ENCODE assay signal across 13 cellular contexts in genomic region chr10:118282670-118283069, GRCh38. TPM values are rescaled to one million over a fixed set of nuclear protein-coding genes. Genes with fewer than 3 reads are reported as not detected.
A peak's percentile ranks its signal among the peaks of the same experiment; 100 is the strongest.
DNase-seq lines count a peak whose midpoint lies in the region; ATAC-seq, FAIRE-seq and TF ChIP-seq lines count a peak whose summit lies in the region.
"Had no signal": no experiment of that assay in that cellular context is flagged by ENCODE, and none has a peak within 500 bp of the region (broad histone marks: within the 10 kb centered on the region; RNA-seq: fewer than 3 reads in every experiment).

No MANE protein-coding gene starts in this region.

- CTCF ChIA-PET in IMR-90 (lab: Yijun Ruan, JAX) (no interaction called here), H1 (lab: Charles Lee; ENCODE audit: partially characterized antibody) (no interaction called here)

- ATAC-seq in IMR-90 (ENCODE audit: low read depth), result no peak
- ATAC-seq: A549 had no signal

- POLR2A ChIA-PET in IMR-90 (lab: Charles Lee; ENCODE audit: unreplicated experiment) (no interaction called here), H1 (lab: Charles Lee; ENCODE audit: partially characterized antibody) (no interaction called here)

- H3K4ac ChIP-seq in IMR-90 (ENCODE audit: low read depth, low read length) (no peak overlapping the region), H1 (replicated peaks; ENCODE audit: insufficient read length, low read depth, low read length) (no peak overlapping the region)

- no peak overlapping the region for H3K23ac ChIP-seq in IMR-90 (ENCODE audit: low read depth, low read length)
- H3K23ac ChIP-seq in H1 (ENCODE audit: insufficient read length), result no peak overlapping the region

- H3K27ac Mint-ChIP-seq in progenitor cell of endocrine pancreas, result no peak overlapping the region
- H3K27ac Mint-ChIP-seq: CD4-positive, alpha-beta memory T cell had no signal

- no peak overlapping the region for H2BK120ac ChIP-seq in IMR-90 (ENCODE audit: low read depth, low read length)
- no peak overlapping the region for H2BK120ac ChIP-seq in H1 (replicated peaks; ENCODE audit: low read depth, low read length)

- H3K9me3 ChIP-seq in IMR-90 (ENCODE audit: control insufficient read depth, insufficient read depth, low read length), result no peaks in the 10 kb centered on the region; the same call in 1 of the 2 replicates
- peaks cover 0 to 6% of the 10 kb centered on the region in 2 experiments; a peak in 2 of 4 replicates for H3K9me3 ChIP-seq in H1 (ENCODE audit: insufficient read depth in 2 of 2, low read depth in 1 of 2, low read length in 1 of 2)
- H3K9me3 ChIP-seq in esophagus squamous epithelium, result peaks cover 0 to 6% (median 6%) of the 10 kb centered on the region in 3 donors
- H3K9me3 ChIP-seq: BE2C had no signal

- no peaks in the 10 kb centered on the region for H3K9me3 Mint-ChIP-seq in progenitor cell of endocrine pancreas (ENCODE audit: low read depth)

- H2AFZ ChIP-seq in IMR-90 (replicated peaks; ENCODE audit: low read length, poor library complexity) (no peak overlapping the region), H1 (ENCODE audit: low read length) (no peak overlapping the region)

- H3K18ac ChIP-seq in IMR-90 (ENCODE audit: low read depth, low read length) (no peak overlapping the region), H1 (ENCODE audit: extremely low read depth, low read length) (no peak overlapping the region)

- intact Hi-C loops in IMR-90 (cut with micrococcal nuclease), result no loop called here
- intact Hi-C loops in esophagus squamous epithelium (cut with DNase I), result no loop called here

- H3K27me3 ChIP-seq in IMR-90 (ENCODE audit: control insufficient read depth, insufficient read depth, low read length) (no peaks in the 10 kb centered on the region; the same call in 1 of the 2 replicates), H1 (replicated peaks in 1 of 4; ENCODE audit: control insufficient read depth in 3 of 4, extremely low read depth in 1 of 4, insufficient read depth in 3 of 4, low read length in 3 of 4) (no peaks in the 10 kb centered on the region; a peak in 1 of 7 replicates), esophagus squamous epithelium (peaks cover 0 to 35% (median 0%) of the 10 kb centered on the region in 4 donors)
- H3K27me3 ChIP-seq: BE2C had no signal

- H4K5ac ChIP-seq in IMR-90 (ENCODE audit: low read depth, low read length), result no peak overlapping the region
- no peak overlapping the region for H4K5ac ChIP-seq in H1 (ENCODE audit: insufficient read length, low read depth, low read length)

- FAIRE-seq in GM19239 (lab: Jason Lieb, UNC) (peak; percentile 68), H1 (lab: Jason Lieb, UNC) (no peak), urothelium cell line (lab: Jason Lieb, UNC) (peak; percentile 100)
- FAIRE-seq: A549, H54 had no signal

- TF ChIP-seq POLR2A in IMR-90 (IDR thresholded peaks at IDR 0.05; ENCODE audit: low read depth, low read length) (no peak), H1 (IDR thresholded peaks at IDR 0.05; ENCODE audit: control extremely low read depth in 1 of 2, low read depth in 2 of 2, low read length in 2 of 2) (no peak), esophagus squamous epithelium (IDR thresholded peaks at IDR 0.05) (no peak)

- peaks cover 19% of the 10 kb centered on the region for H3K27me3 Mint-ChIP-seq in progenitor cell of endocrine pancreas

- no peak for TF ChIP-seq CTCF in IMR-90 (conservative IDR thresholded peaks at IDR 0.05; ENCODE audit: low read depth, low read length)
- no peak for TF ChIP-seq CTCF in H1 (IDR thresholded peaks at IDR 0.05; ENCODE audit: control extremely low read depth in 1 of 3, insufficient read depth in 1 of 3, low read depth in 1 of 3, low read length in 3 of 3)
- no peak for TF ChIP-seq CTCF in esophagus squamous epithelium (IDR thresholded peaks at IDR 0.05)
- TF ChIP-seq CTCF in progenitor cell of endocrine pancreas (IDR thresholded peaks at IDR 0.05; ENCODE audit: unreplicated experiment), result no peak

- H3K56ac ChIP-seq in IMR-90 (ENCODE audit: extremely low read depth, insufficient read depth, low read length), result no peak overlapping the region
- peak overlapping the region; percentile 99 for H3K56ac ChIP-seq in H1 (replicated peaks; ENCODE audit: insufficient read length, low read depth, low read length)

- no peak for TF ChIP-seq EP300 in H1 (IDR thresholded peaks at IDR 0.05; ENCODE audit: borderline replicate concordance in 1 of 2, low read depth in 2 of 2, low read length in 2 of 2)

- H2BK15ac ChIP-seq in IMR-90 (ENCODE audit: low read depth, low read length) (no peak overlapping the region), H1 (ENCODE audit: low read length) (no peak overlapping the region)

- H3K23me2 ChIP-seq in H1 (ENCODE audit: low read depth, low read length), result peaks cover 7% of the 10 kb centered on the region; the same call in 1 of the 2 replicates

- H2BK12ac ChIP-seq in H1 (ENCODE audit: low read depth, low read length), result no peak overlapping the region

- H4K20me1 ChIP-seq in IMR-90 (ENCODE audit: insufficient read depth, low read length) (no peaks in the 10 kb centered on the region; the same call in 1 of the 2 replicates), H1 (replicated peaks in 1 of 2; ENCODE audit: control insufficient read depth in 1 of 2, insufficient read depth in 2 of 2, low read length in 2 of 2) (peaks cover 0 to 3% of the 10 kb centered on the region in 2 experiments)

- in situ Hi-C loops in IMR-90 (cut with MboI; ENCODE audit: low sequenced_read_pairs), result no loop called here

- no TSS peak for BruUV-seq in IMR-90 (replicated peaks; lab: Mats Ljungman, UMichigan)

- H4K8ac ChIP-seq in IMR-90 (ENCODE audit: low read depth in 2 of 2, low read length in 2 of 2) (no peak overlapping the region), H1 (ENCODE audit: extremely low read depth, insufficient read depth, low read length) (no peak overlapping the region)

- H3K79me1 ChIP-seq in IMR-90 (ENCODE audit: low read depth in 1 of 2, low read length in 2 of 2) (no peaks in the 10 kb centered on the region), H1 (ENCODE audit: low read depth, low read length) (no peaks in the 10 kb centered on the region)

- H3K4me1 Mint-ChIP-seq in progenitor cell of endocrine pancreas (ENCODE audit: low read depth), result no peaks in the 10 kb centered on the region

- dilution Hi-C loops in IMR-90 (cut with HindIII; ENCODE audit: low sequenced_read_pairs, unreplicated experiment), result no loop called here

- H3K4me3 ChIP-seq in IMR-90 (ENCODE audit: insufficient read depth, low read depth, low read length) (no peak overlapping the region), H1 (ENCODE audit: extremely low read depth in 1 of 4, insufficient read depth in 2 of 4, low read depth in 3 of 4, low read length in 4 of 4) (no peak overlapping the region), esophagus squamous epithelium (no peak overlapping the region)
- H3K4me3 ChIP-seq: A549 had no signal

- H3K79me2 ChIP-seq in H1 (ENCODE audit: control insufficient read depth in 1 of 2, insufficient read depth in 2 of 2, low read length in 2 of 2), result no peaks in the 10 kb centered on the region

- H3K4me1 ChIP-seq in IMR-90 (ENCODE audit: control insufficient read depth, insufficient read depth, low read length) (no peaks in the 10 kb centered on the region), H1 (replicated peaks in 1 of 4; ENCODE audit: control insufficient read depth in 3 of 4, insufficient read depth in 4 of 4, low read length in 3 of 4) (peaks cover 0 to 2% (median 0%) of the 10 kb centered on the region in 4 experiments; a peak in 2 of 7 replicates), esophagus squamous epithelium (no peaks in the 10 kb centered on the region)
- H3K4me1 ChIP-seq: A549, BE2C had no signal

- no peak overlapping the region for H3K4me2 ChIP-seq in IMR-90 (ENCODE audit: low read depth, low read length)
- H3K4me2 ChIP-seq in H1 (ENCODE audit: insufficient read depth in 1 of 2, low read depth in 2 of 2, low read length in 2 of 2), result no peak overlapping the region
- H3K4me2 ChIP-seq: A549 had no signal

- H4K91ac ChIP-seq in IMR-90 (ENCODE audit: insufficient read depth, low read depth, low read length) (no peak overlapping the region), H1 (replicated peaks; ENCODE audit: insufficient read length, low read length) (peak overlapping the region; percentile 66)

- H3K9ac ChIP-seq in IMR-90 (ENCODE audit: low read depth, low read length), result no peak overlapping the region
- no peak overlapping the region for H3K9ac ChIP-seq in H1 (replicated peaks in 1 of 4; ENCODE audit: extremely low read depth in 1 of 4, low read depth in 3 of 4, low read length in 3 of 4)

- no peak overlapping the region for H2AK9ac ChIP-seq in IMR-90 (replicated peaks; ENCODE audit: low read depth, low read length, poor library complexity)

- DNase-seq in GM19239 (ENCODE audit: insufficient read length, low spot score) (no peak), IMR-90 (no peak), H1 (ENCODE audit: low read depth in 1 of 2, low spot score in 2 of 2) (no peak), urothelium cell line (ENCODE audit: low spot score) (no peak), NCI-H2081 treated with DMSO at 0.1 percent for 48 hours (lab: John Stamatoyannopoulos, UW) (no peak), esophagus squamous epithelium (lab: John Stamatoyannopoulos, UW) (no peak), progenitor cell of endocrine pancreas (ENCODE audit: low spot score, unreplicated experiment) (no peak)
- DNase-seq: BE2C; CD4-positive, alpha-beta memory T cell; DMS79 had no signal

- H3K27ac ChIP-seq in IMR-90 (ENCODE audit: insufficient read depth, low read length) (no peak overlapping the region), H1 (ENCODE audit: low read depth, low read length) (no peak overlapping the region), esophagus squamous epithelium (no peak overlapping the region)
- H3K27ac ChIP-seq: A549, C4-2B had no signal

- H3K36me3 ChIP-seq in IMR-90 (ENCODE audit: control insufficient read depth, insufficient read depth, low read length) (no peaks in the 10 kb centered on the region), H1 (ENCODE audit: control insufficient read depth in 2 of 4, insufficient read depth in 4 of 4, low read length in 3 of 4) (no peaks in the 10 kb centered on the region), esophagus squamous epithelium (no peaks in the 10 kb centered on the region)
- H3K36me3 ChIP-seq: BE2C had no signal

- H2AK5ac ChIP-seq in IMR-90 (ENCODE audit: low read depth, low read length), result no peak overlapping the region
- H2AK5ac ChIP-seq in H1 (ENCODE audit: low read depth, low read length), result no peak overlapping the region

- H3K9me1 ChIP-seq in IMR-90 (ENCODE audit: insufficient read depth, low read length), result no peaks in the 10 kb centered on the region

- H3K14ac ChIP-seq in IMR-90 (replicated peaks; ENCODE audit: low read depth, low read length), result no peak overlapping the region
- H3K14ac ChIP-seq in H1 (ENCODE audit: insufficient read length), result no peak overlapping the region

- H3K4me3 Mint-ChIP-seq in progenitor cell of endocrine pancreas (ENCODE audit: low read depth), result no peak overlapping the region

- TF ChIP-seq RAD21 in IMR-90 (IDR thresholded peaks at IDR 0.05; ENCODE audit: low read length) (no peak), H1 (IDR thresholded peaks at IDR 0.05 in 1 of 2, conservative IDR thresholded peaks at IDR 0.05 in 1 of 2; ENCODE audit: low read depth in 2 of 2, low read length in 2 of 2) (no peak)

- WGBS in IMR-90 (ENCODE audit: extremely low coverage in 2 of 2, insufficient read length in 1 of 2), 2 experiments, result 83% methylated on average over 1 of the region's 1 CpG; no CpG with 5 or more reads in 1 of the 2 experiments
- WGBS in H1 (ENCODE audit: extremely low coverage in 1 of 2, insufficient coverage in 1 of 2, insufficient read length in 1 of 2, insufficient replicate concordance in 2 of 2, low coverage in 1 of 2, low lambda C conversion rate in 2 of 2, missing lambda C conversion rate in 1 of 2), 2 experiments, result 88% methylated on average over 1 of the region's 1 CpG; no CpG with 5 or more reads in 1 of the 2 experiments
- WGBS in esophagus squamous epithelium, 2 donors, result 100% methylated on average over 1 of the region's 1 CpG

- no peaks in the 10 kb centered on the region for H3K36me3 Mint-ChIP-seq in progenitor cell of endocrine pancreas (ENCODE audit: insufficient read depth)
- H3K36me3 Mint-ChIP-seq: CD4-positive, alpha-beta memory T cell had no signal

- H2BK5ac ChIP-seq in IMR-90 (ENCODE audit: low read depth, low read length, poor library complexity, severe bottlenecking), result peak overlapping the region; percentile 62
- no peak overlapping the region for H2BK5ac ChIP-seq in H1 (ENCODE audit: low read depth, low read length)

- H2BK20ac ChIP-seq in IMR-90 (ENCODE audit: low read depth, low read length) (no peak overlapping the region), H1 (ENCODE audit: low read length) (no peak overlapping the region)

RNA-seq across cellular contexts. Expression of gene FAM204A, which starts 59.5 kb away (rescaled TPM):
- total RNA-seq in IMR-90 (2012; rRNA removed) (50.5 and 54.3 TPM in 2 replicates), esophagus squamous epithelium (10 to 100 TPM in 3 of 4 donors, 1 to 10 TPM in 1; 8.9 to 40.8 (median 34.5) TPM), progenitor cell of endocrine pancreas (55.3 and 64.7 TPM in 2 replicates)
- polyA plus RNA-seq in IMR-90 (2012; rRNA removed) (19.2 and 23.6 TPM in 2 replicates), H1 (2011; rRNA removed) (4.9 and 5.8 TPM in 2 replicates)
- 7.8 and 14.2 TPM in 2 replicates for polyA plus RNA-seq in IMR-90 (2012; cell fraction: cytosol; rRNA removed)
- polyA plus RNA-seq in IMR-90 (2012; cell fraction: nucleus; rRNA removed; ENCODE audit: low replicate concordance), result 4.0 and 8.0 TPM in 2 replicates
- 35.1 and 37.4 TPM in 2 replicates for total RNA-seq in H1 (2021; fragmentation: NEBNext Ultra II Directional; extraction: Animal tissue kit (Norgen Biotek cat#: 25700))
- polyA plus RNA-seq in H1 (2011; cell fraction: cytosol; rRNA removed), result 9.3 TPM
- polyA plus RNA-seq in H1 (2011; cell fraction: nucleus; rRNA removed), result 9.0 TPM
- polyA plus RNA-seq in H1 (2012, experiment 1 of 2), result 16.7 to 47.4 TPM (median 18.7 TPM) in 4 replicates
- polyA plus RNA-seq in H1 (2012, experiment 2 of 2), result 4.2 TPM
- polyA plus RNA-seq in H1 (2013, experiment 1 of 2), result 41.9 TPM
- 41.5 TPM for polyA plus RNA-seq in H1 (2013, experiment 2 of 2)
- polyA minus RNA-seq in H1 (2011; rRNA and poly(A)+ RNA removed), result 16.5 and 17.6 TPM in 2 replicates
- 8.6 TPM for polyA minus RNA-seq in H1 (2011; cell fraction: cytosol; rRNA and poly(A)+ RNA removed)
- polyA minus RNA-seq in H1 (2011; cell fraction: nucleus; rRNA and poly(A)+ RNA removed), result 31.3 TPM
